ENCODE assay signal across 8 cellular contexts in the genomic region with DNA sequence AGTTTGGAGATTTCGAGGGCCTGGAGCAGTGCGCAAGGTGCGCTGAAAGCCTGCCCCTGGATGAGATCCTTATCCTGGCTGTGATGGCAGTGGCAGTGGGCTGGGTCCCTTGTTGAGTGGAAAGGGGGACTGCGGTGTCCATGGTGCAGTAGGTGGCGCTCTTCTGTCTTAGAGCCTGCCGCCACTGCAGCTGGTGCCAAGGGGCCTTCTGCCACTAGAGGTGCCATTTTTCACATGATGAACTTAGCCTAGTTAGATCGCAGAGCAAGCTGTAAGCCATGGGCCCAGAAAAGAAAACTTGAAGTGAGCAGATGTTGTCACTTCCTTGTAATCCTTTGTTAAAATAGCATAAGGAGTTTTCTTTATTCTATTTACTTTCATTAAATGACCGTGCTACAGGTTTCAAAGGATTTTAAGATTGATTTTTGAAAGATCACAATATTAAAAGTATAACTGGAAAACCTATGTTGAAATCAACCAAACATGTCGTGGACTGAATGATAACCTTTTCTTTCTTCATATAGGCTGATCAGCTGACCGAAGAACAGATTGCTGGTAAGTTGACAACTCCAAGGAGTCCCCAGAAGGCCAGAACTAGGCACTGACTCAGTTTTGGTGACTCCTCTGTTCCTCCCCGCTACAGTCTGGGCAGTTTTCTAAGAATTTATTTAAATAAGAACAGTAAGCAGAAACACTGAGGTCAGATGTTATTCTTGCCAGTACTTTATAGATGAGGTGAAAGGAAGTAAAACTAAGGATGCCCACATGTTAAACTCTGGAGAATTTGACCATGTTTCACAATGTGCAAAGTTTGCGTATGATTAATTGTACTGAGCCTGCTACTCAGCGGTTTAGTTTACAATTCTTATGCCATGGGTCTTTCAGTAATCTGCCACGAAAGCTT. TPM values are rescaled to one million over a fixed set of nuclear protein-coding genes. Genes with fewer than 3 reads are reported as not detected.
DNase-seq lines count a peak whose midpoint lies in the region; ATAC-seq and TF ChIP-seq lines count a peak whose summit lies in the region.

No MANE protein-coding gene starts in this region.

- intact Hi-C loops in cardiac septum (cut with DNase I) (loop anchor here (1.0 to 10.0 kb wide), 6 partner anchors 67 to 425 kb away; partner anchors contain the start of gene NRDE2), posterior vena cava (cut with DNase I) (loop anchor here in 1 of 2 donors (2.0 to 10.0 kb wide), 4 partner anchors 95 to 355 kb away; no protein-coding TSS in a partner anchor)

- DNase-seq in GM12864 (ENCODE audit: low read depth), result peak; percentile 80
- DNase-seq in NCI-H128 (lab: John Stamatoyannopoulos, UW; ENCODE audit: unreplicated experiment), result peak; percentile 88
- DNase-seq in SW 1271 (lab: John Stamatoyannopoulos, UW), result peak; percentile 69 to 94
- DNase-seq in activated naive CD8-positive, alpha-beta T cell treated with anti-CD3 and anti-CD28 coated beads, Interleukin-2, amount 50 U/mL, for 16 hours (ENCODE audit: low read depth, low spot score), result peak; percentile 70
- DNase-seq in cardiac septum (ENCODE audit: low spot score), result peak; percentile 94
- DNase-seq in posterior vena cava (ENCODE audit: low spot score), result peak; percentile 96
- peak; percentile 79 for DNase-seq in type B pancreatic cell (ENCODE audit: extremely low spot score, unreplicated experiment)

- peak overlapping the region; percentile 97 for H3K4me3 ChIP-seq in GM12864 (ENCODE audit: low read depth, low read length)

- peaks cover 19% of the 10 kb centered on the region for H3K4me1 Mint-ChIP-seq in type B pancreatic cell (ENCODE audit: unreplicated experiment)

- TF ChIP-seq CTCF in GM12864 (IDR thresholded peaks at IDR 0.05; ENCODE audit: low read depth, low read length, missing control alignments) (peak; percentile 100), type B pancreatic cell (conservative IDR thresholded peaks at IDR 0.05) (peak; percentile 99)

- no peaks in the 10 kb centered on the region for H3K27me3 Mint-ChIP-seq in type B pancreatic cell

- peak overlapping the region; percentile 98 for H3K27ac Mint-ChIP-seq in type B pancreatic cell

- peaks cover 45% of the 10 kb centered on the region for H3K36me3 Mint-ChIP-seq in type B pancreatic cell

- no peaks in the 10 kb centered on the region for H3K9me3 Mint-ChIP-seq in type B pancreatic cell

- peak; percentile 45 for ATAC-seq in HG02642 (IDR thresholded peaks at IDR 0.05; ENCODE audit: poor library complexity, unreplicated experiment)

- peak overlapping the region; percentile 94 for H3K4me3 Mint-ChIP-seq in type B pancreatic cell

RNA-seq across cellular contexts. Expression of gene CALM1, which starts 3.0 kb away (rescaled TPM):
- total RNA-seq in cardiac septum, result 362 TPM
- total RNA-seq in posterior vena cava, result 100 to 1,000 TPM; 662 to 764 TPM
- total RNA-seq in type B pancreatic cell (ENCODE audit: low replicate concordance), result 347 and 430 TPM in 2 replicates

Comparison
In these comparisons a context has a peak if more than half of its experiments do, and no peak if none do; other contexts are left out.
1. Peak in every context shown above with its lines: DNase-seq, ATAC-seq and H3K4me3 ChIP-seq.